Comparison of ENCODE assay signal across 1 cellular context in the genomic region with DNA sequence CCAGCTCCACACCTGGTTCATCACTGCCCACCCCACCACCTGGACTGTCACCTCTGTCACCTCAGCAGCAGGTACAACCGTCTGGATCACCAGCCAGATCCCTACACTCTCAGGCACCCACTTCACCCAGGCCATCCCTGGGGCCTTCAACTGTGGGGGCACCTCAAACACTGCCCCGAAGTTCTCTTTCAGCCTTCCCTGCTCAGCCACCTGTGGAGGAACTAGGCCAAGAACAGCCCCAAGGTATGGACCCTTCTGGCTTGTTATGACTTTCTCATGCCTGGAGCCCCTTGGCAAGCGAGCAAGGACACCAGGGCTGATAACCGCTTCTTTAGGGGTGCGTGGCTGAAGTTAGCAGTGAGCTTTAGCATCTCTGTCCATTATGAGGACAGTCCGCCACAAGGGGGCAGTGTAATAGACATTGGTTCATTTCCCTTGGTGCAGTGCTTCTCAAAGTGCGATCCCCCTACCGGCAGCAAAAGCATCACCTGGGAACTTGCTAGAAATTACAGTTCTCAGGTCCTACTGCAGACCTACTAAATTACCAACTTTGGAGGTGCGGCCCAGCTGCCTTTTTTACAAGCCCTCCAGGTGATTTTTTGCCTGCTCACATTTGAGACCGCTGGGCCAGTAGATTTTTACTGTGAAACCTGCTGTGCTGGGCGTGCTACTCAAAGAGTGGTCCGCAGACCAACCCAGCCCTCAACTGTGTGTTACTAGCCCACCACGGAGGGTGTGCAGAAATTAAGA.
TF ChIP-seq lines count a peak whose summit lies in the region.

No MANE protein-coding gene starts in this region.

TF ChIP-seq in H1, 55 proteins besides CTCF, POLR2A, EP300 and RAD21:
- TF ChIP-seq TCF12 (IDR thresholded peaks at IDR 0.05; ENCODE audit: low read depth, low read length) = 0 out of 2 replicates have a peak, but pooled peaks have one; percentile 34
- no peak for TF ChIP-seq EGR1 (IDR thresholded peaks at IDR 0.05; ENCODE audit: borderline replicate concordance, low read depth, low read length)
- TF ChIP-seq CHD2 (IDR thresholded peaks at IDR 0.05; ENCODE audit: low read length) = 0 out of 2 replicates have a peak, but pooled peaks have one; percentile 8
- peak; percentile 68; the same call in 1 of the 2 replicates for TF ChIP-seq YY1 (IDR thresholded peaks at IDR 0.05; ENCODE audit: low read depth, low read length)
- TF ChIP-seq ZNF274 (IDR thresholded peaks at IDR 0.05; ENCODE audit: borderline replicate concordance, extremely low read depth, low read length) = no peak
- TF ChIP-seq JUND (IDR thresholded peaks at IDR 0.05; ENCODE audit: low read length) = 0 out of 2 replicates have a peak, but pooled peaks have one; percentile 43
- TF ChIP-seq, protein P1, sequence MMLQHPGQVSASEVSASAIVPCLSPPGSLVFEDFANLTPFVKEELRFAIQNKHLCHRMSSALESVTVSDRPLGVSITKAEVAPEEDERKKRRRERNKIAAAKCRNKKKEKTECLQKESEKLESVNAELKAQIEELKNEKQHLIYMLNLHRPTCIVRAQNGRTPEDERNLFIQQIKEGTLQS (IDR thresholded peaks at IDR 0.05; ENCODE audit: insufficient read depth, low read depth, low read length) = peak; percentile 43; the same call in 1 of the 2 replicates
- no peak for TF ChIP-seq SRF (IDR thresholded peaks at IDR 0.05; ENCODE audit: low read depth, low read length)
- peak; percentile 39; the same call in 1 of the 2 replicates for TF ChIP-seq GTF2F1 (IDR thresholded peaks at IDR 0.05; ENCODE audit: borderline replicate concordance, low read depth, low read length)
- TF ChIP-seq SP2 (IDR thresholded peaks at IDR 0.05; ENCODE audit: low read length) = no peak
- 0 out of 2 replicates have a peak, but pooled peaks have one; percentile 25 for TF ChIP-seq CEBPB (IDR thresholded peaks at IDR 0.05; ENCODE audit: low read depth, low read length)
